ENCODE assay signal across 8 cellular contexts in genomic region chr20:6007529-6008103, GRCh38. TPM values are rescaled to one million over a fixed set of nuclear protein-coding genes. Genes with fewer than 3 reads are reported as not detected.
DNase-seq lines count a peak whose midpoint lies in the region; ATAC-seq and TF ChIP-seq lines count a peak whose summit lies in the region.

No MANE protein-coding gene starts in this region.

- H3K9ac ChIP-seq in Karpas-422 (ENCODE audit: low read length) = peak overlapping the region; percentile 88

- intact Hi-C loops in natural killer cell (cut with micrococcal nuclease) = no loop called here

- no peak for TF ChIP-seq CTCF in BE2C (IDR thresholded peaks at IDR 0.05; ENCODE audit: low read depth, low read length)
- no peak for TF ChIP-seq CTCF in coronary artery (IDR thresholded peaks at IDR 0.05)
- no peak for TF ChIP-seq CTCF in natural killer cell (IDR thresholded peaks at IDR 0.05)

- no peak for DNase-seq in BE2C
- DNase-seq in Karpas-422 = no peak
- no peak for DNase-seq in coronary artery (ENCODE audit: low spot score)
- DNase-seq in natural killer cell = no peak
- DNase-seq in NCI-H2107 (lab: John Stamatoyannopoulos, UW) = no peak
- no peak for DNase-seq in DMS 273 (lab: John Stamatoyannopoulos, UW; ENCODE audit: unreplicated experiment)
- DNase-seq in caudate nucleus (lab: John Stamatoyannopoulos, UW) = no peak
- DNase-seq in COLO668 (lab: John Stamatoyannopoulos, UW; ENCODE audit: unreplicated experiment) = no peak

- no peaks in the 10 kb centered on the region for H3K9me2 ChIP-seq in Karpas-422 (replicated peaks; ENCODE audit: insufficient read depth, low read length)

- no peaks in the 10 kb centered on the region for H3K27me3 Mint-ChIP-seq in natural killer cell (ENCODE audit: low read depth in 2 of 2)

- no peaks in the 10 kb centered on the region; the same call in 1 of the 2 replicates for H4K20me1 ChIP-seq in Karpas-422 (ENCODE audit: insufficient read depth, low read depth, low read length)

- no peaks in the 10 kb centered on the region for H3K9me3 Mint-ChIP-seq in natural killer cell

- no peak for ATAC-seq in natural killer cell

- H3K79me2 ChIP-seq in Karpas-422 (ENCODE audit: low read length) = peaks cover 66% of the 10 kb centered on the region

- peak overlapping the region; percentile 90 for H3K4me3 ChIP-seq in BE2C (ENCODE audit: low read depth, low read length)
- H3K4me3 ChIP-seq in Karpas-422 (ENCODE audit: low read length) = peak overlapping the region; percentile 94
- H3K4me3 ChIP-seq in coronary artery = peak overlapping the region; percentile 91

- peak overlapping the region; percentile 93 for H3K4me3 Mint-ChIP-seq in natural killer cell

- H3K27ac ChIP-seq in Karpas-422 (ENCODE audit: low read length) = 0 out of 2 replicates have a peak overlapping the region, but pooled peaks have one; percentile 1
- no peak overlapping the region for H3K27ac ChIP-seq in coronary artery
- H3K27ac ChIP-seq in caudate nucleus (ENCODE audit: low read depth, low read length) = no peak overlapping the region

- H3K4me1 ChIP-seq in BE2C = no peaks in the 10 kb centered on the region; the same call in 1 of the 2 replicates
- H3K4me1 ChIP-seq in Karpas-422 (ENCODE audit: low read length) = peaks cover 51% of the 10 kb centered on the region

- H3K9me3 ChIP-seq in BE2C = no peaks in the 10 kb centered on the region
- H3K9me3 ChIP-seq in Karpas-422 (ENCODE audit: low read length) = no peaks in the 10 kb centered on the region

- no peaks in the 10 kb centered on the region for H3K36me3 Mint-ChIP-seq in natural killer cell

- no peaks in the 10 kb centered on the region for H3K27me3 ChIP-seq in BE2C
- H3K27me3 ChIP-seq in Karpas-422 (ENCODE audit: low read length) = no peaks in the 10 kb centered on the region

- H2AFZ ChIP-seq in Karpas-422 (ENCODE audit: low read length) = no peak overlapping the region

- peak overlapping the region; percentile 87 for H3K4me2 ChIP-seq in Karpas-422 (ENCODE audit: low read depth, low read length, poor library complexity, severe bottlenecking)

- H3K4me1 Mint-ChIP-seq in natural killer cell = peaks cover 18 to 46% of the 10 kb centered on the region in 2 donors

- peak overlapping the region; percentile 75 to 91 for H3K27ac Mint-ChIP-seq in natural killer cell

- H3K36me3 ChIP-seq in BE2C (peaks cover 30% of the 10 kb centered on the region), Karpas-422 (ENCODE audit: insufficient read depth, low read length) (peaks cover 26% of the 10 kb centered on the region)

RNA-seq across cellular contexts. Expression of gene CRLS1, which starts 1.7 kb away (rescaled TPM):
- 50.9 TPM for polyA plus RNA-seq in BE2C (2012; ENCODE audit: insufficient read depth, insufficient read length, low read depth)
- total RNA-seq in Karpas-422 (2014; rRNA removed; shearing (Covaris generic); ENCODE audit: low replicate concordance) = 44.0 and 132 TPM in 2 replicates
- 10 to 100 TPM; 13.0 to 20.5 (median 14.6) TPM for total RNA-seq in natural killer cell

RNA-seq across cellular contexts. Expression of gene LRRN4, which starts 46.2 kb away (rescaled TPM):
- polyA plus RNA-seq in BE2C (2012; ENCODE audit: insufficient read depth, insufficient read length, low read depth) = not detected
- not detected in 2 replicates for total RNA-seq in Karpas-422 (2014; rRNA removed; shearing (Covaris generic); ENCODE audit: low replicate concordance)
- not detected for total RNA-seq in natural killer cell

RNA-seq across cellular contexts. Expression of gene MCM8, which starts 57.2 kb away (rescaled TPM):
- polyA plus RNA-seq in BE2C (2012; ENCODE audit: insufficient read depth, insufficient read length, low read depth) = 3.4 TPM
- 11.5 and 12.6 TPM in 2 replicates for total RNA-seq in Karpas-422 (2014; rRNA removed; shearing (Covaris generic); ENCODE audit: low replicate concordance)
- total RNA-seq in natural killer cell = 10 to 100 TPM in 1 of 3 donors, 1 to 10 TPM in 2; 8.1 to 14.3 (median 9.0) TPM

RNA-seq across cellular contexts. Expression of gene TRMT6, which starts 57.3 kb away (rescaled TPM):
- polyA plus RNA-seq in BE2C (2012; ENCODE audit: insufficient read depth, insufficient read length, low read depth) = 69.1 TPM
- 21.1 and 26.8 TPM in 2 replicates for total RNA-seq in Karpas-422 (2014; rRNA removed; shearing (Covaris generic); ENCODE audit: low replicate concordance)
- 10 to 100 TPM in 1 of 3 donors, 1 to 10 TPM in 2; 9.2 to 13.0 (median 9.9) TPM for total RNA-seq in natural killer cell
